16 cellular contexts compared by ENCODE assay signal in the genomic region with DNA sequence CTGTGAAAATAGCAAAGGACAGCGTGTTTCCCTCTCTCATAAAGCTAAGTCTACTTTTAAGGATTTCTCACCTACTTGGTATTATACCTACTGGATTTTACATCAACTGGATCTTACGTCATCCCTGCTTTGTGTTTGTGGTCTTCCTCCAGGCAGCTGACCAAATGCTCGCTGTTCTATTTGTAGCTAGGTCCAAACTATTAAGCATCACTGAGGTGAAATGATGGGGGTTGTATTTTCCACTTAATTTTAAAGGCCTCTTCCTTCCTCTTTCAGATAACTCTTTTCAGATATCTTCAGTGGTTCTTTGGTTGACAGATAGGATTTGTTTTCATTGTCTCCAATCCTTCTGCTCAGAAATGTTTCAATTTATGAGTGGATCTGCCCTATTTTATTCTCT.
"Had no signal": no experiment of that assay in that cellular context is flagged by ENCODE, and none has a peak within 500 bp of the region (broad histone marks: within the 10 kb centered on the region; RNA-seq: fewer than 3 reads in every experiment).

No MANE protein-coding gene starts in this region.

- H3K9me3 ChIP-seq: heart right ventricle, prostate gland had no signal

- H3K4me3 ChIP-seq: cardiac muscle cell, heart right ventricle, prostate gland had no signal

- FAIRE-seq: colon, islet of Langerhans had no signal

- DNase-seq: activated B cell treated with CpG ODN at 0.5 μM for 24 hours; activated CD4-positive, alpha-beta T cell treated with anti-CD3 and anti-CD28 coated beads, Interleukin-2, amount 10 ng/mL, durations not matched to agents 24 days and 14 days; activated naive CD4-positive, alpha-beta T cell treated with anti-CD3 and anti-CD28 coated beads for 36 hours; activated T-cell treated with anti-CD3 and anti-CD28 coated beads for 4 hours; foreskin keratinocyte; heart right ventricle; natural killer cell; stimulated activated CD4-positive, alpha-beta T cell treated with anti-CD3 and anti-CD28 coated beads, Interleukin-2, amount 100 ng/mL, for 24 hours; stimulated activated naive CD4-positive, alpha-beta T cell treated with Interleukin-2 at 50 U/mL for 16 hours; trophoblast cell had no signal

- H3K27me3 ChIP-seq: foreskin keratinocyte, heart right ventricle had no signal

- H3K36me3 ChIP-seq: cardiac muscle cell, heart right ventricle, prostate gland had no signal

- H3K27ac ChIP-seq: cardiac muscle cell, foreskin keratinocyte, heart right ventricle, prostate gland had no signal

- ATAC-seq: activated T-helper 17 cell treated with anti-CD3 and anti-CD28 coated beads, Interleukin-2, amount 50 U/mL, for 72 hours; foreskin keratinocyte; heart right ventricle; natural killer cell; sciatic nerve had no signal

- H3K4me1 ChIP-seq: prostate gland had no signal
